ENCODE assay signal across 9 cellular contexts in the genomic region with DNA sequence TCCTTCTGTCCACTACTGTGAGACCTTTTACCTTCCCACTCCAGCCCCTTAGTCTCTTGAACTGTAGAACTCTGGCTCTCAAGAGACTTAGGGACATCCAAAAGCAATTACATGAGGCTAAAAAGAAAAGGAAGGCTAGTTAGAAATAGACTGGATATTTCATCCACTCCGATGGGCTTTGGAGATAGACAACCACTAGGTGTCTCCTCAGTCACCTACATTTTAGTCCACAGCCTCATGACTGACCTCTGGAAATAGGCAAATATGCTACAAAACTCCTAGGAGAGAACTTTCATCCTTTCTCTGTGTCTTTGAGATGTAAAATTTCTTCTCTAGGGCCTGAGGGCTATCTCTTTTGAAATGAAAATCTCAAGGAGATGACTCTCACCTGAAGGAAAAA. TPM values are rescaled to one million over a fixed set of nuclear protein-coding genes. Genes with fewer than 3 reads are reported as not detected.
A peak's percentile ranks its signal among the peaks of the same experiment; 100 is the strongest.
DNase-seq lines count a peak whose midpoint lies in the region; ATAC-seq and TF ChIP-seq lines count a peak whose summit lies in the region.
"Had no signal": no experiment of that assay in that cellular context is flagged by ENCODE, and none has a peak within 500 bp of the region (broad histone marks: within the 10 kb centered on the region; RNA-seq: fewer than 3 reads in every experiment).

No MANE protein-coding gene starts in this region.

- no peak overlapping the region for H3K27ac ChIP-seq in CD8-positive, alpha-beta T cell (ENCODE audit: low read depth, low read length)
- H3K27ac ChIP-seq in H9 (ENCODE audit: insufficient read length, low read depth, low read length) (no peak overlapping the region), heart left ventricle (no peak overlapping the region)
- no peak overlapping the region for H3K27ac ChIP-seq in effector memory CD4-positive, alpha-beta T cell (ENCODE audit: insufficient read depth, low read length, poor library complexity, severe bottlenecking)

- no peak overlapping the region for H2BK15ac ChIP-seq in H9 (ENCODE audit: low read depth, low read length)

- no peak overlapping the region for H3K56ac ChIP-seq in H9 (ENCODE audit: insufficient read length, low read depth, low read length)

- ATAC-seq in CD8-positive, alpha-beta T cell = no peak
- ATAC-seq in heart left ventricle = no peak
- ATAC-seq: Right ventricle myocardium inferior had no signal

- no peak overlapping the region for H3K23ac ChIP-seq in H9 (ENCODE audit: insufficient read length, low read depth, low read length)

- no peaks in the 10 kb centered on the region for H3K79me1 ChIP-seq in H9 (ENCODE audit: insufficient read depth, low read depth, low read length, poor library complexity, severe bottlenecking)

- no peak overlapping the region for H3K4me3 Mint-ChIP-seq in CD8-positive, alpha-beta T cell
- no peak overlapping the region for H3K4me3 Mint-ChIP-seq in H9

- no peaks in the 10 kb centered on the region for H3K4me1 ChIP-seq in CD8-positive, alpha-beta T cell (ENCODE audit: insufficient read depth, low read length)
- H3K4me1 ChIP-seq in H9 (ENCODE audit: insufficient read depth, low read length) (no peaks in the 10 kb centered on the region), heart left ventricle (no peaks in the 10 kb centered on the region)
- no peaks in the 10 kb centered on the region for H3K4me1 ChIP-seq in effector memory CD4-positive, alpha-beta T cell (ENCODE audit: control insufficient read depth, insufficient read depth, low read length, poor library complexity, severe bottlenecking)

- H2BK120ac ChIP-seq in H9 (ENCODE audit: low read depth, low read length, poor library complexity, severe bottlenecking) = no peak overlapping the region

- H2AK5ac ChIP-seq in H9 (ENCODE audit: insufficient read length, low read length) = no peak overlapping the region

- H3K9ac ChIP-seq in H9 (ENCODE audit: extremely low read depth, insufficient read length, low read length) = no peak overlapping the region

- H2BK20ac ChIP-seq in H9 (ENCODE audit: low read depth, low read length, poor library complexity, severe bottlenecking) = no peak overlapping the region

- no peak for TF ChIP-seq CTCF in CD8-positive, alpha-beta T cell (IDR thresholded peaks at IDR 0.05)
- TF ChIP-seq CTCF in H9 (conservative IDR thresholded peaks at IDR 0.05) (peak; percentile 63), heart left ventricle (IDR thresholded peaks at IDR 0.05) (peak in 3 of 12 donors; percentile 11 to 13 (median 11))

- no peak for DNase-seq in CD8-positive, alpha-beta T cell
- DNase-seq in H9 (peak; percentile 24), SK-N-DZ (ENCODE audit: low spot score) (peak; percentile 3), iPS-NIHi11 (ENCODE audit: low spot score) (peak; percentile 11), NOMO-1 treated with DMSO at 0.1 percent for 48 hours (lab: John Stamatoyannopoulos, UW; ENCODE audit: unreplicated experiment) (no peak), heart left ventricle (no peak), NOMO-1 treated with dmso at 0.1 percent for 144 hours (lab: John Stamatoyannopoulos, UW; ENCODE audit: unreplicated experiment) (no peak)
- DNase-seq in effector memory CD4-positive, alpha-beta T cell = no peak

- peak overlapping the region; percentile 27 for H3K27ac Mint-ChIP-seq in CD8-positive, alpha-beta T cell
- no peak overlapping the region for H3K27ac Mint-ChIP-seq in H9

- H3K9me3 ChIP-seq in CD8-positive, alpha-beta T cell (ENCODE audit: low read length) = no peaks in the 10 kb centered on the region
- H3K9me3 ChIP-seq in H9 (ENCODE audit: control insufficient read depth, low read depth, low read length) (no peaks in the 10 kb centered on the region), heart left ventricle (no peaks in the 10 kb centered on the region)
- H3K9me3 ChIP-seq in effector memory CD4-positive, alpha-beta T cell (ENCODE audit: control insufficient read depth, low read length) = no peaks in the 10 kb centered on the region

- H4K8ac ChIP-seq in H9 (replicated peaks; ENCODE audit: insufficient read length, low read depth, low read length) = no peak overlapping the region

- no peak overlapping the region for H3K18ac ChIP-seq in H9 (ENCODE audit: insufficient read length, low read depth, low read length)

- WGBS in H9 (ENCODE audit: extremely low coverage, insufficient read length, low lambda C conversion rate) = no CpG with 5 or more reads among the region's 1 CpG
- WGBS in heart left ventricle, 4 donors = 39 to 65% (median 59%) methylated on average over 1 of the region's 1 CpG

- H3K4me2 ChIP-seq in H9 (ENCODE audit: insufficient read depth, insufficient read length, low read length) = no peak overlapping the region

- peaks cover 12% of the 10 kb centered on the region for H3K36me3 Mint-ChIP-seq in CD8-positive, alpha-beta T cell
- peaks cover 2 to 9% (median 3%) of the 10 kb centered on the region in 3 experiments; a peak in 4 of 7 replicates for H3K36me3 Mint-ChIP-seq in H9 (ENCODE audit: insufficient read depth in 1 of 3, low read depth in 3 of 3)

- H3K9me3 Mint-ChIP-seq in CD8-positive, alpha-beta T cell = no peaks in the 10 kb centered on the region
- H3K9me3 Mint-ChIP-seq in H9 = peaks cover 56 to 65% of the 10 kb centered on the region in 2 experiments

- H4K20me1 ChIP-seq in H9 (ENCODE audit: control insufficient read depth, insufficient read depth, insufficient read length) = no peaks in the 10 kb centered on the region

- H3K23me2 ChIP-seq in H9 (ENCODE audit: insufficient read length, low read depth, low read length, poor library complexity, severe bottlenecking) = no peaks in the 10 kb centered on the region

- no peak for TF ChIP-seq POLR2A in heart left ventricle (IDR thresholded peaks at IDR 0.05)

- no peaks in the 10 kb centered on the region for H3K36me3 ChIP-seq in CD8-positive, alpha-beta T cell (ENCODE audit: insufficient read depth, low read length)
- H3K36me3 ChIP-seq in effector memory CD4-positive, alpha-beta T cell (ENCODE audit: control insufficient read depth, insufficient read depth, low read length) = no peaks in the 10 kb centered on the region
- H3K36me3 ChIP-seq in heart left ventricle = no peaks in the 10 kb centered on the region

- no peak overlapping the region for H3K14ac ChIP-seq in H9 (ENCODE audit: insufficient read depth, low read length)

- POLR2A ChIA-PET in CD8-positive, alpha-beta T cell (lab: Charles Lee) = no interaction called here

- H3K79me2 ChIP-seq in H9 (ENCODE audit: insufficient read depth, low read length) = no peaks in the 10 kb centered on the region

- no peak overlapping the region for H2BK12ac ChIP-seq in H9 (ENCODE audit: insufficient read length, low read depth, low read length)

- H3K4ac ChIP-seq in H9 (ENCODE audit: low read depth, low read length) = no peak overlapping the region

- no peak overlapping the region for H3K4me3 ChIP-seq in CD8-positive, alpha-beta T cell (ENCODE audit: low read depth, low read length)
- H3K4me3 ChIP-seq in effector memory CD4-positive, alpha-beta T cell (ENCODE audit: insufficient read depth, low read depth, low read length, poor library complexity, severe bottlenecking) = no peak overlapping the region
- no peak overlapping the region for H3K4me3 ChIP-seq in heart left ventricle

- no peak overlapping the region for H4K5ac ChIP-seq in H9 (ENCODE audit: insufficient read length, low read depth, low read length)

- no peaks in the 10 kb centered on the region for H3K4me1 Mint-ChIP-seq in CD8-positive, alpha-beta T cell (ENCODE audit: low read depth)
- peaks cover 6 to 7% of the 10 kb centered on the region in 2 experiments; a peak in 3 of 4 replicates for H3K4me1 Mint-ChIP-seq in H9

- no peaks in the 10 kb centered on the region for H3K27me3 ChIP-seq in CD8-positive, alpha-beta T cell (ENCODE audit: insufficient read depth, low read length)
- no peaks in the 10 kb centered on the region for H3K27me3 ChIP-seq in H9 (ENCODE audit: insufficient read depth, low read length)
- H3K27me3 ChIP-seq in effector memory CD4-positive, alpha-beta T cell (replicated peaks; ENCODE audit: control insufficient read depth, insufficient read depth, low read length, poor library complexity, severe bottlenecking) = no peaks in the 10 kb centered on the region
- no peaks in the 10 kb centered on the region for H3K27me3 ChIP-seq in heart left ventricle

- intact Hi-C loops in CD8-positive, alpha-beta T cell (cut with DNase I, micrococcal nuclease) = no loop called here
- intact Hi-C loops in heart left ventricle (cut with DNase I) = no loop called here

- no peak overlapping the region for H4K91ac ChIP-seq in H9 (ENCODE audit: insufficient read length, low read depth, low read length)

- no peaks in the 10 kb centered on the region for H3K27me3 Mint-ChIP-seq in CD8-positive, alpha-beta T cell (ENCODE audit: low read depth)
- no peaks in the 10 kb centered on the region for H3K27me3 Mint-ChIP-seq in H9 (ENCODE audit: low read depth)

- no peak overlapping the region for H2BK5ac ChIP-seq in H9 (ENCODE audit: insufficient read length, low read length)

- CTCF ChIA-PET in CD8-positive, alpha-beta T cell (lab: Charles Lee) = interaction anchor here (0.7 to 1.2 kb wide), 3 partner anchors 119 to 257 kb away, joined by 3 read pairs; no protein-coding TSS in a partner anchor

- H3T11ph ChIP-seq in H9 (ENCODE audit: low read length) = no peak overlapping the region

- H2AFZ ChIP-seq in H9 (ENCODE audit: low read length) = no peak overlapping the region

RNA-seq across cellular contexts. Expression of gene LAMP2, which starts 45.1 kb away (rescaled TPM):
- 10 to 100 TPM; 12.7 to 13.4 TPM for total RNA-seq in CD8-positive, alpha-beta T cell
- total RNA-seq in H9 (2021) (27.7 and 28.6 TPM in 2 replicates), heart left ventricle (100 to 1,000 TPM in 1 of 9 donors, 10 to 100 TPM in 8; 58.7 to 111 (median 68.2) TPM)
- 25.3 and 27.6 TPM in 2 replicates for polyA plus RNA-seq in SK-N-DZ (2014; cell fraction: cytosol; rRNA removed)
- 10.5 and 12.2 TPM in 2 replicates for polyA plus RNA-seq in SK-N-DZ (2014; cell fraction: nucleus; rRNA removed)
- 10 to 100 TPM; 15.5 to 54.8 TPM for polyA plus RNA-seq in heart left ventricle

RNA-seq across cellular contexts. Expression of gene CUL4B, which starts 46.5 kb away (rescaled TPM):
- 10 to 100 TPM; 25.3 to 30.0 TPM for total RNA-seq in CD8-positive, alpha-beta T cell
- total RNA-seq in H9 (2021) (44.9 and 48.4 TPM in 2 replicates), heart left ventricle (10 to 100 TPM; 13.4 to 28.5 (median 19.7) TPM)
- polyA plus RNA-seq in SK-N-DZ (2014; cell fraction: cytosol; rRNA removed) = 27.0 and 29.0 TPM in 2 replicates
- 30.6 and 48.7 TPM in 2 replicates for polyA plus RNA-seq in SK-N-DZ (2014; cell fraction: nucleus; rRNA removed)
- polyA plus RNA-seq in heart left ventricle = 10 to 100 TPM in 1 of 2 donors, 1 to 10 TPM in 1; 7.5 to 13.7 TPM

Comparison
In these comparisons a context has a peak if more than half of its experiments do, and no peak if none do; other contexts are left out.
1. DNase-seq: peak in H9 (single experiment), SK-N-DZ (single experiment) and iPS-NIHi11 (single experiment); none in CD8-positive, alpha-beta T cell (0 of 7), NOMO-1 treated with DMSO at 0.1 percent for 48 hours (single experiment), effector memory CD4-positive, alpha-beta T cell (0 of 3), heart left ventricle (0 of 5) and NOMO-1 treated with dmso at 0.1 percent for 144 hours (single experiment).